Comparison of ENCODE assay signal across 24 cellular contexts in genomic region chr20:5268449-5268848, GRCh38. TPM values are rescaled to one million over a fixed set of nuclear protein-coding genes. Genes with fewer than 3 reads are reported as not detected.
"Had no signal": no experiment of that assay in that cellular context is flagged by ENCODE, and none has a peak within 500 bp of the region (broad histone marks: within the 10 kb centered on the region; RNA-seq: fewer than 3 reads in every experiment).

No MANE protein-coding gene starts in this region.

- DNase-seq: activated B cell treated with CpG ODN at 0.5 μM for 24 hours; activated CD4-positive, alpha-beta T cell treated with anti-CD3 and anti-CD28 coated beads for 48 hours; activated CD8-positive, alpha-beta T cell treated with anti-CD3 and anti-CD28 coated beads for 36 hours; activated effector memory CD4-positive, alpha-beta T cell treated with anti-CD3 and anti-CD28 coated beads, Interleukin-2, amount 50 U/mL, for 16 hours; activated T-cell treated with anti-CD3 and anti-CD28 coated beads, Interleukin-2, amount 50 U/mL, for 4 hours; caudate nucleus; cortex of kidney; effector CD4-positive, alpha-beta T cell; gastrocnemius medialis; heart left ventricle; islet precursor cell; left lung; mucosa of descending colon; naive thymus-derived CD4-positive, alpha-beta T cell; right cardiac atrium; small intestine; stimulated activated CD4-positive, alpha-beta T cell treated with anti-CD3 and anti-CD28 coated beads, Interleukin-4, amount 100 ng/mL, for 4 hours; stimulated activated CD8-positive, alpha-beta memory T cell treated with anti-CD3 and anti-CD28 coated beads, Interleukin-4, amount 100 ng/mL, for 48 hours; stimulated activated naive CD8-positive, alpha-beta T cell treated with anti-CD3 and anti-CD28 coated beads, Interleukin-15, Interleukin-2, amounts not matched to agents 100 U/mL and 50 U/mL, for 24 hours; transverse colon had no signal

- H3K4me3 Mint-ChIP-seq: activated B cell treated with CpG ODN at 0.5 μM for 24 hours; activated CD8-positive, alpha-beta T cell treated with anti-CD3 and anti-CD28 coated beads for 36 hours; activated T-cell treated with anti-CD3 and anti-CD28 coated beads, Interleukin-2, amount 50 U/mL, for 4 hours; naive thymus-derived CD4-positive, alpha-beta T cell had no signal

- H3K4me3 ChIP-seq: gastrocnemius medialis, heart left ventricle, left lung, mucosa of descending colon, transverse colon had no signal

- H3K9me3 Mint-ChIP-seq: activated B cell treated with CpG ODN at 0.5 μM for 24 hours; activated CD8-positive, alpha-beta T cell treated with anti-CD3 and anti-CD28 coated beads for 36 hours; activated naive CD4-positive, alpha-beta T cell treated with anti-CD3 and anti-CD28 coated beads, Interleukin-2, amount 50 U/mL, for 72 hours; activated T-cell treated with anti-CD3 and anti-CD28 coated beads, Interleukin-2, amount 50 U/mL, for 4 hours had no signal

- H3K9me3 ChIP-seq: gastrocnemius medialis, heart left ventricle, left lung, mucosa of descending colon, neutrophil, transverse colon had no signal

- FAIRE-seq: small intestine had no signal

- H3K4me1 Mint-ChIP-seq: activated B cell treated with CpG ODN at 0.5 μM for 24 hours had no signal

- ATAC-seq: activated CD8-positive, alpha-beta T cell treated with anti-CD3 and anti-CD28 coated beads for 36 hours; activated naive CD4-positive, alpha-beta T cell treated with anti-CD3 and anti-CD28 coated beads, Interleukin-2, amount 50 U/mL, for 72 hours; activated T-cell treated with anti-CD3 and anti-CD28 coated beads, Interleukin-2, amount 50 U/mL, for 4 hours; gastrocnemius medialis; heart left ventricle; left lung; mucosa of descending colon; naive thymus-derived CD4-positive, alpha-beta T cell; right cardiac atrium; stimulated activated naive CD8-positive, alpha-beta T cell treated with anti-CD3 and anti-CD28 coated beads, Interleukin-15, Interleukin-2, amounts not matched to agents 100 U/mL and 50 U/mL, for 24 hours had no signal

- H3K36me3 Mint-ChIP-seq: activated naive CD4-positive, alpha-beta T cell treated with anti-CD3 and anti-CD28 coated beads, Interleukin-2, amount 50 U/mL, for 72 hours; naive thymus-derived CD4-positive, alpha-beta T cell had no signal

- H3K27ac Mint-ChIP-seq: activated B cell treated with CpG ODN at 0.5 μM for 24 hours; activated CD8-positive, alpha-beta T cell treated with anti-CD3 and anti-CD28 coated beads for 36 hours; activated naive CD4-positive, alpha-beta T cell treated with anti-CD3 and anti-CD28 coated beads, Interleukin-2, amount 50 U/mL, for 72 hours had no signal

- H3K27ac ChIP-seq: gastrocnemius medialis, heart left ventricle, left lung, transverse colon had no signal

- H3K4me1 ChIP-seq: gastrocnemius medialis, heart left ventricle, transverse colon had no signal

RNA-seq across cellular contexts. Expression of gene PROKR2, which starts 48.3 kb away (rescaled TPM):
- total RNA-seq: activated B cell treated with CpG ODN at 0.5 μM for 24 hours; activated CD8-positive, alpha-beta T cell treated with anti-CD3 and anti-CD28 coated beads for 36 hours; activated naive CD4-positive, alpha-beta T cell treated with anti-CD3 and anti-CD28 coated beads, Interleukin-2, amount 50 U/mL, for 72 hours; activated T-cell treated with anti-CD3 and anti-CD28 coated beads, Interleukin-2, amount 50 U/mL, for 4 hours; gastrocnemius medialis; heart left ventricle; left lung; mucosa of descending colon; naive thymus-derived CD4-positive, alpha-beta T cell; posterior vena cava; right cardiac atrium; T-helper 2 cell treated with Interferon-gamma antibody and Interleukin-4, amounts not matched to agents 100 ng/mL and 5 ng/mL, for 36 hours; transverse colon had no signal
- polyA plus RNA-seq: heart left ventricle; naive thymus-derived CD4-positive, alpha-beta T cell; right cardiac atrium; small intestine had no signal
